Comparison of ENCODE assay signal across 1 cellular context in genomic region chr1:228918335-228918734, GRCh38.
TF ChIP-seq lines count a peak whose summit lies in the region.

No MANE protein-coding gene starts in this region.

TF ChIP-seq in HepG2, 621 proteins besides CTCF, POLR2A, EP300 and RAD21 (continued from another document):
- TF ChIP-seq, protein P1, sequence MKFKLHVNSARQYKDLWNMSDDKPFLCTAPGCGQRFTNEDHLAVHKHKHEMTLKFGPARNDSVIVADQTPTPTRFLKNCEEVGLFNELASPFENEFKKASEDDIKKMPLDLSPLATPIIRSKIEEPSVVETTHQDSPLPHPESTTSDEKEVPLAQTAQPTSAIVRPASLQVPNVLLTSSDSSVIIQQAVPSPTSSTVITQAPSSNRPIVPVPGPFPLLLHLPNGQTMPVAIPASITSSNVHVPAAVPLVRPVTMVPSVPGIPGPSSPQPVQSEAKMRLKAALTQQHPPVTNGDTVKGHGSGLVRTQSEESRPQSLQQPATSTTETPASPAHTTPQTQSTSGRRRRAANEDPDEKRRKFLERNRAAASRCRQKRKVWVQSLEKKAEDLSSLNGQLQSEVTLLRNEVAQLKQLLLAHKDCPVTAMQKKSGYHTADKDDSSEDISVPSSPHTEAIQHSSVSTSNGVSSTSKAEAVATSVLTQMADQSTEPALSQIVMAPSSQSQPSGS (CRISPR knock-in tag; IDR thresholded peaks at IDR 0.05): no peak
- TF ChIP-seq IKZF5 (CRISPR knock-in tag; IDR thresholded peaks at IDR 0.05) (no peak), IRF2 (CRISPR knock-in tag; IDR thresholded peaks at IDR 0.05) (no peak), ZNF234 (CRISPR knock-in tag; conservative IDR thresholded peaks at IDR 0.05) (no peak), ZIK1 (CRISPR knock-in tag; IDR thresholded peaks at IDR 0.05; ENCODE audit: borderline replicate concordance, low read depth) (no peak), KDM5B (CRISPR knock-in tag; IDR thresholded peaks at IDR 0.05; ENCODE audit: borderline replicate concordance) (peak; percentile 50; the same call in 1 of the 2 replicates), ZSCAN22 (CRISPR knock-in tag; IDR thresholded peaks at IDR 0.05) (no peak), NBN (conservative IDR thresholded peaks at IDR 0.05) (no peak), MATR3 (CRISPR knock-in tag; IDR thresholded peaks at IDR 0.05) (no peak), ZBTB26 (CRISPR knock-in tag; IDR thresholded peaks at IDR 0.05; ENCODE audit: borderline replicate concordance) (no peak), ZNF44 (CRISPR knock-in tag; IDR thresholded peaks at IDR 0.05) (no peak), ZSCAN31 (CRISPR knock-in tag; IDR thresholded peaks at IDR 0.05; ENCODE audit: low read depth) (0 out of 2 replicates have a peak, but pooled peaks have one; percentile 51), SOX6 (IDR thresholded peaks at IDR 0.05) (no peak), SOX6 (CRISPR knock-in tag; IDR thresholded peaks at IDR 0.05) (peak; percentile 66), GZF1 (CRISPR knock-in tag; IDR thresholded peaks at IDR 0.05) (no peak), ZFAT (CRISPR knock-in tag; conservative IDR thresholded peaks at IDR 0.05) (no peak)
- TF ChIP-seq, protein P2, sequence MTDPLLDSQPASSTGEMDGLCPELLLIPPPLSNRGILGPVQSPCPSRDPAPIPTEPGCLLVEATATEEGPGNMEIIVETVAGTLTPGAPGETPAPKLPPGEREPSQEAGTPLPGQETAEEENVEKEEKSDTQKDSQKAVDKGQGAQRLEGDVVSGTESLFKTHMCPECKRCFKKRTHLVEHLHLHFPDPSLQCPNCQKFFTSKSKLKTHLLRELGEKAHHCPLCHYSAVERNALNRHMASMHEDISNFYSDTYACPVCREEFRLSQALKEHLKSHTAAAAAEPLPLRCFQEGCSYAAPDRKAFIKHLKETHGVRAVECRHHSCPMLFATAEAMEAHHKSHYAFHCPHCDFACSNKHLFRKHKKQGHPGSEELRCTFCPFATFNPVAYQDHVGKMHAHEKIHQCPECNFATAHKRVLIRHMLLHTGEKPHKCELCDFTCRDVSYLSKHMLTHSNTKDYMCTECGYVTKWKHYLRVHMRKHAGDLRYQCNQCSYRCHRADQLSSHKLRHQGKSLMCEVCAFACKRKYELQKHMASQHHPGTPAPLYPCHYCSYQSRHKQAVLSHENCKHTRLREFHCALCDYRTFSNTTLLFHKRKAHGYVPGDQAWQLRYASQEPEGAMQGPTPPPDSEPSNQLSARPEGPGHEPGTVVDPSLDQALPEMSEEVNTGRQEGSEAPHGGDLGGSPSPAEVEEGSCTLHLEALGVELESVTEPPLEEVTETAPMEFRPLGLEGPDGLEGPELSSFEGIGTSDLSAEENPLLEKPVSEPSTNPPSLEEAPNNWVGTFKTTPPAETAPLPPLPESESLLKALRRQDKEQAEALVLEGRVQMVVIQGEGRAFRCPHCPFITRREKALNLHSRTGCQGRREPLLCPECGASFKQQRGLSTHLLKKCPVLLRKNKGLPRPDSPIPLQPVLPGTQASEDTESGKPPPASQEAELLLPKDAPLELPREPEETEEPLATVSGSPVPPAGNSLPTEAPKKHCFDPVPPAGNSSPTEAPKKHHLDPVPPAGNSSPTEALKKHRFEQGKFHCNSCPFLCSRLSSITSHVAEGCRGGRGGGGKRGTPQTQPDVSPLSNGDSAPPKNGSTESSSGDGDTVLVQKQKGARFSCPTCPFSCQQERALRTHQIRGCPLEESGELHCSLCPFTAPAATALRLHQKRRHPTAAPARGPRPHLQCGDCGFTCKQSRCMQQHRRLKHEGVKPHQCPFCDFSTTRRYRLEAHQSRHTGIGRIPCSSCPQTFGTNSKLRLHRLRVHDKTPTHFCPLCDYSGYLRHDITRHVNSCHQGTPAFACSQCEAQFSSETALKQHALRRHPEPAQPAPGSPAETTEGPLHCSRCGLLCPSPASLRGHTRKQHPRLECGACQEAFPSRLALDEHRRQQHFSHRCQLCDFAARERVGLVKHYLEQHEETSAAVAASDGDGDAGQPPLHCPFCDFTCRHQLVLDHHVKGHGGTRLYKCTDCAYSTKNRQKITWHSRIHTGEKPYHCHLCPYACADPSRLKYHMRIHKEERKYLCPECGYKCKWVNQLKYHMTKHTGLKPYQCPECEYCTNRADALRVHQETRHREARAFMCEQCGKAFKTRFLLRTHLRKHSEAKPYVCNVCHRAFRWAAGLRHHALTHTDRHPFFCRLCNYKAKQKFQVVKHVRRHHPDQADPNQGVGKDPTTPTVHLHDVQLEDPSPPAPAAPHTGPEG (CRISPR knock-in tag; IDR thresholded peaks at IDR 0.05): no peak
TF ChIP-seq in HepG2: peak in this region for 74.
